Comparison of ENCODE assay signal across 24 cellular contexts in genomic region chr9:122132539-122132938, GRCh38. TPM values are rescaled to one million over a fixed set of nuclear protein-coding genes. Genes with fewer than 3 reads are reported as not detected.
A peak's percentile ranks its signal among the peaks of the same experiment; 100 is the strongest.
DNase-seq lines count a peak whose midpoint lies in the region; ATAC-seq and TF ChIP-seq lines count a peak whose summit lies in the region.
"Had no signal": no experiment of that assay in that cellular context is flagged by ENCODE, and none has a peak within 500 bp of the region (broad histone marks: within the 10 kb centered on the region; RNA-seq: fewer than 3 reads in every experiment).

No MANE protein-coding gene starts in this region.

- H3K4me3 Mint-ChIP-seq in GM23338 (no peak overlapping the region), endothelial cell (ENCODE audit: unreplicated experiment) (no peak overlapping the region)
- H3K4me3 Mint-ChIP-seq: CD4-positive, alpha-beta memory T cell; HFFc6 had no signal

- H3K4me2 ChIP-seq in GM23338 (0 out of 2 replicates have a peak overlapping the region, but pooled peaks have one; percentile 82), osteoblast (ENCODE audit: insufficient read depth, low read length) (no peak overlapping the region)
- H3K4me2 ChIP-seq: A549; BLaER1 treated with 17β-estradiol and CSF1 and Interleukin-3, amounts not matched to agents 10 nM and 100 nM had no signal

- ATAC-seq in GM23338 (no peak), HG02938 (IDR thresholded peaks at IDR 0.05; ENCODE audit: unreplicated experiment) (no peak)
- ATAC-seq: A549 had no signal

- no peak overlapping the region for H3K27ac Mint-ChIP-seq in GM23338
- peak overlapping the region; percentile 61 for H3K27ac Mint-ChIP-seq in endothelial cell (ENCODE audit: unreplicated experiment)
- H3K27ac Mint-ChIP-seq: CD4-positive, alpha-beta memory T cell; HFFc6 had no signal

- H3K79me2 ChIP-seq in GM23338 (replicated peaks; ENCODE audit: insufficient read depth) (no peaks in the 10 kb centered on the region), osteoblast (ENCODE audit: insufficient read depth, low read length) (no peaks in the 10 kb centered on the region)

- H3K9me2 ChIP-seq in GM23338 (ENCODE audit: insufficient read depth), result 0 out of 2 replicates have a peak, but pooled peaks cover 3% of the 10 kb centered on the region

- no peaks in the 10 kb centered on the region for H3K9me3 ChIP-seq in osteoblast (ENCODE audit: low read depth, low read length)
- H3K9me3 ChIP-seq: A549; BE2C; BLaER1 treated with 17β-estradiol and CSF1 and Interleukin-3, amounts not matched to agents 10 nM and 100 nM had no signal

- peaks cover 34% of the 10 kb centered on the region for H3K4me1 Mint-ChIP-seq in GM23338
- peaks cover 30% of the 10 kb centered on the region for H3K4me1 Mint-ChIP-seq in endothelial cell (ENCODE audit: unreplicated experiment)

- H3K4me3 ChIP-seq in GM23338 (no peak overlapping the region), osteoblast (ENCODE audit: insufficient read depth, low read length) (no peak overlapping the region)
- H3K4me3 ChIP-seq: A549; BLaER1 treated with 17β-estradiol and CSF1 and Interleukin-3, amounts not matched to agents 10 nM and 100 nM had no signal

- H3K27me3 ChIP-seq in GM23338 (ENCODE audit: insufficient read depth) (peaks cover 17% of the 10 kb centered on the region), osteoblast (ENCODE audit: insufficient read depth, low read length) (peaks cover 11% of the 10 kb centered on the region)
- H3K27me3 ChIP-seq: BE2C had no signal

- H3K9me3 Mint-ChIP-seq in GM23338 (no peaks in the 10 kb centered on the region), endothelial cell (ENCODE audit: unreplicated experiment) (no peaks in the 10 kb centered on the region)
- H3K9me3 Mint-ChIP-seq: CD4-positive, alpha-beta memory T cell; H9; HFFc6 had no signal

- H3K36me3 Mint-ChIP-seq in GM23338 (ENCODE audit: low read depth) (no peaks in the 10 kb centered on the region), endothelial cell (ENCODE audit: low read depth, unreplicated experiment) (peaks cover 3% of the 10 kb centered on the region)
- H3K36me3 Mint-ChIP-seq: CD4-positive, alpha-beta memory T cell had no signal

- H3F3A ChIP-seq in GM23338 (replicated peaks; ENCODE audit: low read depth), result no peaks in the 10 kb centered on the region

- peaks cover 31% of the 10 kb centered on the region for H3K27me3 Mint-ChIP-seq in GM23338 (ENCODE audit: insufficient read depth, low read depth, poor library complexity)
- H3K27me3 Mint-ChIP-seq in endothelial cell (ENCODE audit: unreplicated experiment), result peaks cover 11% of the 10 kb centered on the region

- H3K36me3 ChIP-seq in GM23338 (ENCODE audit: insufficient read depth), result no peaks in the 10 kb centered on the region
- no peaks in the 10 kb centered on the region for H3K36me3 ChIP-seq in osteoblast (ENCODE audit: insufficient read depth, low read length)
- H3K36me3 ChIP-seq: BE2C; BLaER1 treated with 17β-estradiol and CSF1 and Interleukin-3, amounts not matched to agents 10 nM and 100 nM had no signal

- TF ChIP-seq CTCF in GM23338 (conservative IDR thresholded peaks at IDR 0.05; ENCODE audit: low read depth in 2 of 2) (no peak), endothelial cell (IDR thresholded peaks at IDR 0.05; ENCODE audit: unreplicated experiment) (no peak), osteoblast (IDR thresholded peaks at IDR 0.05; ENCODE audit: extremely low read depth, low read depth, low read length) (no peak)

- no peaks in the 10 kb centered on the region for H4K20me1 ChIP-seq in GM23338 (replicated peaks; ENCODE audit: insufficient read depth)
- H4K20me1 ChIP-seq in osteoblast (ENCODE audit: insufficient read depth, low read length), result no peaks in the 10 kb centered on the region

- H3K4me1 ChIP-seq in GM23338 (ENCODE audit: insufficient read depth), result peaks cover 38% of the 10 kb centered on the region
- H3K4me1 ChIP-seq in osteoblast (ENCODE audit: insufficient read depth, low read length), result peaks cover 4% of the 10 kb centered on the region
- H3K4me1 ChIP-seq: A549; BLaER1 treated with 17β-estradiol and CSF1 and Interleukin-3, amounts not matched to agents 10 nM and 100 nM had no signal

- no peak overlapping the region for H2AFZ ChIP-seq in GM23338
- no peak overlapping the region for H2AFZ ChIP-seq in osteoblast (ENCODE audit: low read length)

- no peak overlapping the region for H3K27ac ChIP-seq in GM23338 (ENCODE audit: low read depth)
- no peak overlapping the region for H3K27ac ChIP-seq in osteoblast (ENCODE audit: low read depth, low read length)
- peak overlapping the region; percentile 27 for H3K27ac ChIP-seq in temporal lobe (ENCODE audit: low read depth, low read length)
- H3K27ac ChIP-seq: A549; BLaER1 treated with 17β-estradiol and CSF1 and Interleukin-3, amounts not matched to agents 10 nM and 100 nM had no signal

- DNase-seq in GM23338 (ENCODE audit: low spot score), result no peak
- DNase-seq in endothelial cell (ENCODE audit: low spot score), result no peak
- DNase-seq in osteoblast (ENCODE audit: insufficient read length, low spot score, missing footprints), result peak; percentile 52
- DNase-seq in HCEC 1CT, result no peak
- DNase-seq in UCSD-AML1 (lab: John Stamatoyannopoulos, UW; ENCODE audit: unreplicated experiment), result no peak
- DNase-seq: 8988T; ACHN; AML-193; BE2C; Calu3; CD4-positive, alpha-beta memory T cell; COR-L47; DMS53; DMS79 treated with DMSO at 0.1 percent for 48 hours; GF-D8; H9; HFFc6 had no signal

TF ChIP-seq in GM23338, 12 proteins besides CTCF, POLR2A, EP300 and RAD21:
- TF ChIP-seq ZNF114 (CRISPR knock-in tag; IDR thresholded peaks at IDR 0.05), result no peak
- no peak for TF ChIP-seq POLR2AphosphoS5 (IDR thresholded peaks at IDR 0.05; ENCODE audit: low read depth)

RNA-seq across cellular contexts. Expression of gene NDUFA8, which starts 27.0 kb away (rescaled TPM):
- 36.6 and 39.7 TPM in 2 replicates for total RNA-seq in GM23338 (2014; rRNA removed; shearing (Covaris generic))
- 139 and 144 TPM in 2 replicates for polyA plus RNA-seq in GM23338 (2016; fragmentation: Nextera tagmentation; extraction: Ambion mirVana)
- total RNA-seq in endothelial cell (ENCODE audit: unreplicated experiment) (45.2 TPM), osteoblast (17.0 and 18.3 TPM in 2 replicates), temporal lobe (21.6 TPM)

RNA-seq across cellular contexts. Expression of gene MORN5, which starts 27.2 kb away (rescaled TPM):
- not detected in 2 replicates for total RNA-seq in GM23338 (2014; rRNA removed; shearing (Covaris generic))
- not detected in 2 replicates for polyA plus RNA-seq in GM23338 (2016; fragmentation: Nextera tagmentation; extraction: Ambion mirVana)
- total RNA-seq in endothelial cell (ENCODE audit: unreplicated experiment) (0.64 TPM), osteoblast (0.36 TPM in 1 of 2 replicates, not detected in the other), temporal lobe (1.7 TPM)
- total RNA-seq: Calu3; CD4-positive, alpha-beta memory T cell; Daoy; G401; H4; H9; HFFc6 had no signal
- polyA plus RNA-seq: A549; CD4-positive, alpha-beta memory T cell had no signal

RNA-seq across cellular contexts. Expression of gene TTLL11, which starts 39.4 kb away (rescaled TPM):
- total RNA-seq in GM23338 (2014; rRNA removed; shearing (Covaris generic)), result 1.4 and 1.7 TPM in 2 replicates
- polyA plus RNA-seq in GM23338 (2016; fragmentation: Nextera tagmentation; extraction: Ambion mirVana), result 0.37 and 0.57 TPM in 2 replicates
- total RNA-seq in endothelial cell (ENCODE audit: unreplicated experiment) (4.0 TPM), osteoblast (6.2 and 8.0 TPM in 2 replicates), temporal lobe (13.3 TPM)
